Comparison of ENCODE assay signal across 17 cellular contexts in genomic region chr3:182962162-182962561, GRCh38. TPM values are rescaled to one million over a fixed set of nuclear protein-coding genes. Genes with fewer than 3 reads are reported as not detected.
DNase-seq lines count a peak whose midpoint lies in the region; ATAC-seq, FAIRE-seq and TF ChIP-seq lines count a peak whose summit lies in the region.
"Had no signal": no experiment of that assay in that cellular context is flagged by ENCODE, and none has a peak within 500 bp of the region (broad histone marks: within the 10 kb centered on the region; RNA-seq: fewer than 3 reads in every experiment).

No MANE protein-coding gene starts in this region.

- POLR2A ChIA-PET in CD4-positive, alpha-beta memory T cell (lab: Charles Lee; ENCODE audit: partially characterized antibody) = interaction anchor here (1.2 kb wide), 1 partner anchor 42 kb away, joined by 3 read pairs; no protein-coding TSS in a partner anchor

- intact Hi-C loops in CD4-positive, alpha-beta memory T cell (cut with micrococcal nuclease) = loop anchor here (10.0 kb wide), 1 partner anchor 47 kb away; no protein-coding TSS in a partner anchor
- intact Hi-C loops in heart left ventricle (cut with DNase I) = no loop called here
- intact Hi-C loops in pancreas (cut with DNase I) = no loop called here
- intact Hi-C loops in activated naive CD4-positive, alpha-beta T cell treated with anti-CD3 and anti-CD28 coated beads for 36 hours (cut with micrococcal nuclease) = loop anchor here (10.0 kb wide), 1 partner anchor 413 kb away; no protein-coding TSS in a partner anchor
- intact Hi-C loops in ascending aorta (cut with DNase I) = no loop called here

- H3K9me3 ChIP-seq in CD4-positive, alpha-beta memory T cell (ENCODE audit: control insufficient read depth in 1 of 2, low read length in 2 of 2) = no peaks in the 10 kb centered on the region
- H3K9me3 ChIP-seq in adipocyte (ENCODE audit: control insufficient read depth, low read length) (no peaks in the 10 kb centered on the region), heart left ventricle (no peaks in the 10 kb centered on the region), pancreas (no peaks in the 10 kb centered on the region), endodermal cell (ENCODE audit: control insufficient read depth, low read length) (no peaks in the 10 kb centered on the region), ascending aorta (no peaks in the 10 kb centered on the region)
- H3K9me3 ChIP-seq: upper lobe of left lung had no signal

- no peak overlapping the region for H3K4me3 ChIP-seq in CD4-positive, alpha-beta memory T cell (ENCODE audit: low read length in 2 of 2)
- H3K4me3 ChIP-seq in adipocyte (ENCODE audit: low read length) = no peak overlapping the region
- no peak overlapping the region for H3K4me3 ChIP-seq in heart left ventricle
- H3K4me3 ChIP-seq in pancreas = no peak overlapping the region
- H3K4me3 ChIP-seq in endodermal cell (ENCODE audit: low read length) = no peak overlapping the region
- H3K4me3 ChIP-seq in ascending aorta = no peak overlapping the region
- H3K4me3 ChIP-seq: upper lobe of left lung had no signal

- TF ChIP-seq POLR2A in heart left ventricle (IDR thresholded peaks at IDR 0.05) = no peak

- no peak overlapping the region for H3K4me3 Mint-ChIP-seq in CD4-positive, alpha-beta memory T cell
- no peak overlapping the region for H3K4me3 Mint-ChIP-seq in endodermal cell
- no peak overlapping the region for H3K4me3 Mint-ChIP-seq in activated naive CD4-positive, alpha-beta T cell treated with anti-CD3 and anti-CD28 coated beads for 36 hours

- no peaks in the 10 kb centered on the region for H3K9me3 Mint-ChIP-seq in CD4-positive, alpha-beta memory T cell
- no peaks in the 10 kb centered on the region for H3K9me3 Mint-ChIP-seq in endodermal cell
- H3K9me3 Mint-ChIP-seq in activated naive CD4-positive, alpha-beta T cell treated with anti-CD3 and anti-CD28 coated beads for 36 hours = no peaks in the 10 kb centered on the region

- ATAC-seq in heart left ventricle = peak; percentile 64 to 79 (median 74)
- peak; percentile 67 to 89 (median 77) for ATAC-seq in pancreas
- ATAC-seq: activated CD4-positive, CD25-positive, alpha-beta regulatory T cell treated with anti-CD3 and anti-CD28 coated beads, Interleukin-2, amount 50 U/mL, for 24 hours; esophagus mucosa had no signal

- H3K27ac ChIP-seq in CD4-positive, alpha-beta memory T cell (ENCODE audit: low read depth, low read length) = no peak overlapping the region
- no peak overlapping the region for H3K27ac ChIP-seq in heart left ventricle
- H3K27ac ChIP-seq in pancreas = peak overlapping the region in 3 of 4 donors; percentile 4 to 42 (median 25)
- no peak overlapping the region for H3K27ac ChIP-seq in endodermal cell (ENCODE audit: low read depth, low read length)
- no peak overlapping the region for H3K27ac ChIP-seq in ascending aorta

- H3K9ac ChIP-seq in adipocyte (ENCODE audit: low read length) (peak overlapping the region; percentile 59), endodermal cell (ENCODE audit: extremely low read depth, low read length, poor library complexity, severe bottlenecking) (no peak overlapping the region)

- DNase-seq in CD4-positive, alpha-beta memory T cell = no peak
- DNase-seq in adipocyte (ENCODE audit: low read depth) = no peak
- peak in 1 of 5 donors; percentile 18 for DNase-seq in heart left ventricle
- DNase-seq in pancreas = peak in 1 of 6 donors; percentile 15
- no peak for DNase-seq in endodermal cell
- DNase-seq in activated naive CD4-positive, alpha-beta T cell treated with anti-CD3 and anti-CD28 coated beads for 36 hours = no peak
- no peak for DNase-seq in SKM-1 treated with dmso at 0.1 percent for 144 hours (lab: John Stamatoyannopoulos, UW; ENCODE audit: unreplicated experiment)
- no peak for DNase-seq in ascending aorta (ENCODE audit: low spot score in 2 of 2)
- DNase-seq: AML-193, DMS79, NCI-H1092 treated with DMSO at 0.1 percent for 48 hours, NCI-H2171 treated with DMSO at 0.1 percent for 48 hours, SW 1271, upper lobe of left lung had no signal

- no peak for FAIRE-seq in pancreas (lab: Jason Lieb, UNC)
- FAIRE-seq: bronchial epithelial cell had no signal

- H3K36me3 Mint-ChIP-seq in CD4-positive, alpha-beta memory T cell = peaks cover 18 to 38% of the 10 kb centered on the region in 2 donors
- peaks cover 42% of the 10 kb centered on the region for H3K36me3 Mint-ChIP-seq in endodermal cell (ENCODE audit: low read depth)
- peaks cover 8% of the 10 kb centered on the region for H3K36me3 Mint-ChIP-seq in activated naive CD4-positive, alpha-beta T cell treated with anti-CD3 and anti-CD28 coated beads for 36 hours (ENCODE audit: low read depth)

- peaks cover 10% of the 10 kb centered on the region for H3K36me3 ChIP-seq in CD4-positive, alpha-beta memory T cell (ENCODE audit: insufficient read depth, low read length)
- H3K36me3 ChIP-seq in adipocyte (ENCODE audit: control insufficient read depth, insufficient read depth, low read length, severe bottlenecking) = peaks cover 18% of the 10 kb centered on the region
- H3K36me3 ChIP-seq in heart left ventricle = peaks cover 0 to 55% (median 29%) of the 10 kb centered on the region in 9 donors
- peaks cover 0 to 5% (median 4%) of the 10 kb centered on the region in 3 donors for H3K36me3 ChIP-seq in pancreas
- H3K36me3 ChIP-seq in endodermal cell (ENCODE audit: control insufficient read depth, insufficient read depth, low read length) = peaks cover 78% of the 10 kb centered on the region
- peaks cover 14 to 15% of the 10 kb centered on the region in 2 donors for H3K36me3 ChIP-seq in ascending aorta

- CTCF ChIA-PET in CD4-positive, alpha-beta memory T cell (lab: Charles Lee; ENCODE audit: partially characterized antibody) = no interaction called here
- CTCF ChIA-PET in activated naive CD4-positive, alpha-beta T cell treated with anti-CD3 and anti-CD28 coated beads for 36 hours (lab: Charles Lee) = interaction anchor here (1.0 kb wide), 1 partner anchor 52 kb away, joined by 4 read pairs; no protein-coding TSS in a partner anchor

- H3K4me1 Mint-ChIP-seq in CD4-positive, alpha-beta memory T cell = peaks cover 20 to 26% (median 24%) of the 10 kb centered on the region in 4 donors
- H3K4me1 Mint-ChIP-seq in endodermal cell = peaks cover 13% of the 10 kb centered on the region
- peaks cover 17% of the 10 kb centered on the region for H3K4me1 Mint-ChIP-seq in activated naive CD4-positive, alpha-beta T cell treated with anti-CD3 and anti-CD28 coated beads for 36 hours (ENCODE audit: low read depth)

- H3K27ac Mint-ChIP-seq in CD4-positive, alpha-beta memory T cell = peak overlapping the region in 4 of 7 donors; percentile 4 to 83 (median 48)
- no peak overlapping the region for H3K27ac Mint-ChIP-seq in endodermal cell
- H3K27ac Mint-ChIP-seq in activated naive CD4-positive, alpha-beta T cell treated with anti-CD3 and anti-CD28 coated beads for 36 hours = no peak overlapping the region

- H3K27me3 ChIP-seq in CD4-positive, alpha-beta memory T cell (ENCODE audit: insufficient read depth, low read length) = no peaks in the 10 kb centered on the region
- H3K27me3 ChIP-seq in adipocyte (replicated peaks; ENCODE audit: control insufficient read depth, insufficient read depth, low read length) = no peaks in the 10 kb centered on the region
- H3K27me3 ChIP-seq in heart left ventricle = no peaks in the 10 kb centered on the region
- no peaks in the 10 kb centered on the region for H3K27me3 ChIP-seq in pancreas
- H3K27me3 ChIP-seq in endodermal cell (ENCODE audit: control insufficient read depth, insufficient read depth, low read length, poor library complexity, severe bottlenecking) = no peaks in the 10 kb centered on the region
- H3K27me3 ChIP-seq in ascending aorta = no peaks in the 10 kb centered on the region
- H3K27me3 ChIP-seq: upper lobe of left lung had no signal

- H3K4me1 ChIP-seq in CD4-positive, alpha-beta memory T cell (ENCODE audit: insufficient read depth, low read length) = peaks cover 22% of the 10 kb centered on the region
- peaks cover 31% of the 10 kb centered on the region for H3K4me1 ChIP-seq in adipocyte (ENCODE audit: control insufficient read depth, insufficient read depth, low read length)
- peaks cover 0 to 26% (median 4%) of the 10 kb centered on the region in 12 donors for H3K4me1 ChIP-seq in heart left ventricle
- peaks cover 0 to 12% (median 7%) of the 10 kb centered on the region in 3 donors for H3K4me1 ChIP-seq in pancreas
- no peaks in the 10 kb centered on the region for H3K4me1 ChIP-seq in endodermal cell (ENCODE audit: control insufficient read depth, insufficient read depth, low read length)
- no peaks in the 10 kb centered on the region for H3K4me1 ChIP-seq in ascending aorta

- TF ChIP-seq CTCF in heart left ventricle (IDR thresholded peaks at IDR 0.05) (no peak), pancreas (IDR thresholded peaks at IDR 0.05) (no peak), endodermal cell (conservative IDR thresholded peaks at IDR 0.05) (no peak), ascending aorta (IDR thresholded peaks at IDR 0.05) (no peak)

- H3K27me3 Mint-ChIP-seq in CD4-positive, alpha-beta memory T cell = no peaks in the 10 kb centered on the region
- no peaks in the 10 kb centered on the region for H3K27me3 Mint-ChIP-seq in endodermal cell (ENCODE audit: insufficient read depth)
- no peaks in the 10 kb centered on the region for H3K27me3 Mint-ChIP-seq in activated naive CD4-positive, alpha-beta T cell treated with anti-CD3 and anti-CD28 coated beads for 36 hours (ENCODE audit: low read depth)

RNA-seq across cellular contexts. Expression of gene DCUN1D1, which starts 18.2 kb away (rescaled TPM):
- total RNA-seq in CD4-positive, alpha-beta memory T cell = 10 to 100 TPM; 34.4 to 36.4 TPM
- polyA plus RNA-seq in CD4-positive, alpha-beta memory T cell = 10 to 100 TPM; 26.1 to 31.1 TPM
- total RNA-seq in heart left ventricle = 10 to 100 TPM; 14.4 to 43.0 (median 35.4) TPM
- polyA plus RNA-seq in heart left ventricle = 10 to 100 TPM in 1 of 2 donors, 1 to 10 TPM in 1; 5.4 to 17.8 TPM
- 10 to 100 TPM; 15.5 to 25.0 (median 17.1) TPM for total RNA-seq in pancreas
- 1 to 10 TPM; 2.8 to 6.2 TPM for polyA plus RNA-seq in pancreas
- 10 to 100 TPM; 59.6 to 65.6 TPM for total RNA-seq in endodermal cell
- polyA plus RNA-seq in endodermal cell (2013, experiment 1 of 2) = 27.3 TPM
- 27.9 TPM for polyA plus RNA-seq in endodermal cell (2013, experiment 2 of 2)
- 10 to 100 TPM; 38.4 to 40.5 TPM for total RNA-seq in activated naive CD4-positive, alpha-beta T cell treated with anti-CD3 and anti-CD28 coated beads for 36 hours
- 8.4 TPM for total RNA-seq in ascending aorta

Comparison
In these comparisons a context has a peak if more than half of its experiments do, and no peak if none do; other contexts are left out.
1. H3K27ac ChIP-seq: peak in pancreas (3 of 4); none in CD4-positive, alpha-beta memory T cell (single experiment), heart left ventricle (0 of 12), endodermal cell (single experiment) and ascending aorta (0 of 2).
2. H3K27ac Mint-ChIP-seq: peak in CD4-positive, alpha-beta memory T cell (4 of 7); none in endodermal cell (single experiment) and activated naive CD4-positive, alpha-beta T cell treated with anti-CD3 and anti-CD28 coated beads for 36 hours (single experiment).
3. intact Hi-C loops: an anchor here in CD4-positive, alpha-beta memory T cell (10.0 kb wide) and activated naive CD4-positive, alpha-beta T cell treated with anti-CD3 and anti-CD28 coated beads for 36 hours (10.0 kb wide); none called in heart left ventricle, pancreas and ascending aorta.